In genomic region chr1:47529520-47530098, GRCh38 we compare ENCODE assay signal across 13 cellular contexts.
DNase-seq lines count a peak whose midpoint lies in the region; ATAC-seq, FAIRE-seq and TF ChIP-seq lines count a peak whose summit lies in the region.
"Had no signal": no experiment of that assay in that cellular context is flagged by ENCODE, and none has a peak within 500 bp of the region (broad histone marks: within the 10 kb centered on the region; RNA-seq: fewer than 3 reads in every experiment).

No MANE protein-coding gene starts in this region.

- H3K9me3 ChIP-seq in osteoblast (ENCODE audit: low read depth, low read length): peaks cover 2% of the 10 kb centered on the region

- H3K4me3 ChIP-seq in GM06990 (replicated peaks; ENCODE audit: low read depth, low read length) (no peak overlapping the region), bronchial epithelial cell (ENCODE audit: low read depth, low read length) (no peak overlapping the region), osteoblast (ENCODE audit: insufficient read depth, low read length) (no peak overlapping the region)

- H3K27me3 ChIP-seq in GM06990 (replicated peaks; ENCODE audit: control insufficient read depth, insufficient read depth, low read length) (peaks cover 3% of the 10 kb centered on the region; the same call in 1 of the 2 replicates), bronchial epithelial cell (ENCODE audit: control insufficient read depth, insufficient read depth, low read length) (peaks cover 2% of the 10 kb centered on the region), osteoblast (ENCODE audit: insufficient read depth, low read length) (peaks cover 3% of the 10 kb centered on the region)

- H3K36me3 ChIP-seq in GM06990 (ENCODE audit: control insufficient read depth, insufficient read depth, low read length): no peaks in the 10 kb centered on the region
- H3K36me3 ChIP-seq in bronchial epithelial cell (ENCODE audit: control insufficient read depth, insufficient read depth, low read length): no peaks in the 10 kb centered on the region
- no peaks in the 10 kb centered on the region for H3K36me3 ChIP-seq in osteoblast (ENCODE audit: insufficient read depth, low read length)

- H4K20me1 ChIP-seq in osteoblast (ENCODE audit: insufficient read depth, low read length): no peaks in the 10 kb centered on the region

- no peak overlapping the region for H3K4me3 Mint-ChIP-seq in stimulated activated effector memory CD8-positive, alpha-beta T cell treated with anti-CD3 and anti-CD28 coated beads, Interleukin-12 subunit alpha, Interleukin-12 subunit beta, amount 100 ng/mL, for 72 hours
- H3K4me3 Mint-ChIP-seq: activated B cell treated with CpG ODN at 0.5 μM for 24 hours; activated naive CD4-positive, alpha-beta T cell treated with anti-CD3 and anti-CD28 coated beads, Interleukin-2, amount 10 ng/mL, durations not matched to agents 7 days and 5 days; memory B cell had no signal

- peaks cover 5% of the 10 kb centered on the region for H3K9me3 Mint-ChIP-seq in stimulated activated effector memory CD8-positive, alpha-beta T cell treated with anti-CD3 and anti-CD28 coated beads, Interleukin-12 subunit alpha, Interleukin-12 subunit beta, amount 100 ng/mL, for 72 hours

- ATAC-seq in stimulated activated effector memory CD8-positive, alpha-beta T cell treated with anti-CD3 and anti-CD28 coated beads, Interleukin-12 subunit alpha, Interleukin-12 subunit beta, amount 100 ng/mL, for 72 hours: no peak

- no peak for FAIRE-seq in bronchial epithelial cell (lab: Jason Lieb, UNC)

- TF ChIP-seq CTCF in GM06990 (IDR thresholded peaks at IDR 0.05; ENCODE audit: insufficient read depth, low read length, poor library complexity, severe bottlenecking): peak; percentile 49
- TF ChIP-seq CTCF in LNCAP (IDR thresholded peaks at IDR 0.05): peak; percentile 59; the same call in 1 of the 2 replicates
- peak; percentile 37 for TF ChIP-seq CTCF in bronchial epithelial cell (IDR thresholded peaks at IDR 0.05; ENCODE audit: insufficient read depth, low read length, severe bottlenecking)
- peak; percentile 48 for TF ChIP-seq CTCF in osteoblast (IDR thresholded peaks at IDR 0.05; ENCODE audit: extremely low read depth, low read depth, low read length)

- no peak overlapping the region for H3K4me2 ChIP-seq in osteoblast (ENCODE audit: insufficient read depth, low read length)

- H3K79me2 ChIP-seq in osteoblast (ENCODE audit: insufficient read depth, low read length): no peaks in the 10 kb centered on the region

- no peak overlapping the region for H3K27ac ChIP-seq in osteoblast (ENCODE audit: low read depth, low read length)
- H3K27ac ChIP-seq: epithelial cell of prostate had no signal

- H3K36me3 Mint-ChIP-seq in stimulated activated effector memory CD8-positive, alpha-beta T cell treated with anti-CD3 and anti-CD28 coated beads, Interleukin-12 subunit alpha, Interleukin-12 subunit beta, amount 100 ng/mL, for 72 hours: no peaks in the 10 kb centered on the region
- H3K36me3 Mint-ChIP-seq: activated naive CD4-positive, alpha-beta T cell treated with anti-CD3 and anti-CD28 coated beads, Interleukin-2, amount 10 ng/mL, durations not matched to agents 7 days and 5 days; memory B cell had no signal

- no peak overlapping the region for H2AFZ ChIP-seq in osteoblast (ENCODE audit: low read length)

- DNase-seq in GM06990 (ENCODE audit: extremely low read depth, insufficient read length): no peak
- no peak for DNase-seq in bronchial epithelial cell (ENCODE audit: low read depth)
- DNase-seq in osteoblast (ENCODE audit: insufficient read length, low spot score, missing footprints): no peak
- DNase-seq in NCI-H2029 treated with DMSO at 0.1 percent for 48 hours (lab: John Stamatoyannopoulos, UW): no peak
- DNase-seq in stimulated activated effector memory CD8-positive, alpha-beta T cell treated with anti-CD3 and anti-CD28 coated beads, Interleukin-12 subunit alpha, Interleukin-12 subunit beta, amount 100 ng/mL, for 72 hours (ENCODE audit: low spot score in 2 of 2): no peak
- no peak for DNase-seq in inferior parietal cortex (ENCODE audit: extremely low spot score)
- no peak for DNase-seq in NCI-H1105 treated with DMSO at 0.1 percent for 48 hours (lab: John Stamatoyannopoulos, UW)
- DNase-seq: activated B cell treated with CpG ODN at 0.5 μM for 24 hours; activated naive CD4-positive, alpha-beta T cell treated with anti-CD3 and anti-CD28 coated beads, Interleukin-2, amount 10 ng/mL, durations not matched to agents 7 days and 5 days; NK-92 treated with Interleukin-12 subunit alpha and Interleukin-12 subunit beta, amount 100 ng/mL, for 24 hours had no signal

- peaks cover 11% of the 10 kb centered on the region for H3K4me1 Mint-ChIP-seq in stimulated activated effector memory CD8-positive, alpha-beta T cell treated with anti-CD3 and anti-CD28 coated beads, Interleukin-12 subunit alpha, Interleukin-12 subunit beta, amount 100 ng/mL, for 72 hours
- H3K4me1 Mint-ChIP-seq: activated naive CD4-positive, alpha-beta T cell treated with anti-CD3 and anti-CD28 coated beads, Interleukin-2, amount 10 ng/mL, durations not matched to agents 7 days and 5 days had no signal

- no peak overlapping the region for H3K27ac Mint-ChIP-seq in stimulated activated effector memory CD8-positive, alpha-beta T cell treated with anti-CD3 and anti-CD28 coated beads, Interleukin-12 subunit alpha, Interleukin-12 subunit beta, amount 100 ng/mL, for 72 hours
- H3K27ac Mint-ChIP-seq: activated B cell treated with CpG ODN at 0.5 μM for 24 hours; activated naive CD4-positive, alpha-beta T cell treated with anti-CD3 and anti-CD28 coated beads, Interleukin-2, amount 10 ng/mL, durations not matched to agents 7 days and 5 days; memory B cell had no signal

- peaks cover 10% of the 10 kb centered on the region for H3K4me1 ChIP-seq in osteoblast (ENCODE audit: insufficient read depth, low read length)
